Comparison of ENCODE assay signal across 24 cellular contexts in the genomic region with DNA sequence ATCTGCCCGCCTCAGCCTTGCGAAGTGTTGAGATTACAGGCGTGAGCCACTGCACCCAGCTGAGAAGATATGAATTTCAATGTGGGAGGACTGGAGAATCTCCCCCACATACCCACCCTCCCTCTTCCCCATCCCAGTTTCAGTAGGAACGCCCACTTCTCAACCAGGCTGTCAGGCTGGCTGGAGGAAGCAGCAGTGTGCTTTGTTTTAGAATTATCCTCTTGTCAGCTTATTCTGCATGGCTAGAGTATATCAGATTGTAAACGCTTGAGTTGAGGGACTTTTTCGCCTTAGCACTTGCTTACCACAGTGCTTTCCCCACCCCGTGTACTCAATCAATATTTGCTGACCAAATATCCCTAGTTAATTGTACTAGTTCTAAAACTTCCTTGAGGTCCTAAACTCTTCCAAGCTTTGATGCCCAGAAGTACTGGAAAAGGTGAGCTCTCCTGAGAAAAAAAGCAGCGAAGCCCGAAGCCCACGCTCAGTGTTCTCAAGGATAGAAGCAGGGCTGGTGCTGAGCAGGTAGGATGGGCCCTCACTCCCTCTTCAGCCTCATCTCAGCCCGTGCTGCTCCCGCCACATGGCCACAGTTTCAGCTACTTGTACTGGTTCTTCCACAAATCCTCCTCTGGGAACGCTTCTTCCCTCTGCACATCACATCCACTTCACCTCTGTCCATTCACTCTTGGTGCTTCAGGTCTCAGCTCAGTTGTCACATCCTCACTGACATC.
"Had no signal": no experiment of that assay in that cellular context is flagged by ENCODE, and none has a peak within 500 bp of the region (broad histone marks: within the 10 kb centered on the region; RNA-seq: fewer than 3 reads in every experiment).

No MANE protein-coding gene starts in this region.

- H3K27me3 ChIP-seq: body of pancreas, esophagus squamous epithelium, left lung, right atrium auricular region had no signal

- H3K4me1 Mint-ChIP-seq: activated CD4-positive, alpha-beta T cell treated with anti-CD3 and anti-CD28 coated beads for 36 hours; naive thymus-derived CD4-positive, alpha-beta T cell had no signal

- H3K9me3 ChIP-seq: body of pancreas, esophagus squamous epithelium, left lung, mucosa of descending colon, right atrium auricular region had no signal

- H3K27me3 Mint-ChIP-seq: activated naive CD8-positive, alpha-beta T cell had no signal

- H3K4me1 ChIP-seq: body of pancreas, left lung, right atrium auricular region had no signal

- H3K27ac Mint-ChIP-seq: activated CD4-positive, alpha-beta T cell treated with anti-CD3 and anti-CD28 coated beads for 36 hours; activated naive CD8-positive, alpha-beta T cell; activated T-cell treated with anti-CD3 and anti-CD28 coated beads, Interleukin-2, amount 50 U/mL, for 72 hours; naive thymus-derived CD4-positive, alpha-beta T cell; stimulated activated naive CD8-positive, alpha-beta T cell treated with anti-CD3 and anti-CD28 coated beads, Interleukin-15, Interleukin-2, amounts not matched to agents 100 ng/mL and 50 ng/mL, for 24 hours had no signal

- H3K36me3 ChIP-seq: esophagus squamous epithelium, left lung, right atrium auricular region had no signal

- H3K9me3 Mint-ChIP-seq: activated T-cell treated with anti-CD3 and anti-CD28 coated beads, Interleukin-2, amount 50 U/mL, for 72 hours; stimulated activated naive CD8-positive, alpha-beta T cell treated with anti-CD3 and anti-CD28 coated beads, Interleukin-15, Interleukin-2, amounts not matched to agents 100 ng/mL and 50 ng/mL, for 24 hours had no signal

- FAIRE-seq: colon, endothelial cell of umbilical vein, keratinocyte had no signal

- H3K36me3 Mint-ChIP-seq: activated naive CD8-positive, alpha-beta T cell; naive thymus-derived CD4-positive, alpha-beta T cell had no signal

- H3K27ac ChIP-seq: body of pancreas, esophagus squamous epithelium, left lung, right atrium auricular region, skin epidermis had no signal

- H3K4me3 Mint-ChIP-seq: activated CD4-positive, alpha-beta T cell treated with anti-CD3 and anti-CD28 coated beads for 36 hours; activated naive CD8-positive, alpha-beta T cell; activated T-cell treated with anti-CD3 and anti-CD28 coated beads, Interleukin-2, amount 50 U/mL, for 72 hours; naive thymus-derived CD4-positive, alpha-beta T cell; stimulated activated naive CD8-positive, alpha-beta T cell treated with anti-CD3 and anti-CD28 coated beads, Interleukin-15, Interleukin-2, amounts not matched to agents 100 ng/mL and 50 ng/mL, for 24 hours had no signal

- H3K4me3 ChIP-seq: body of pancreas, esophagus squamous epithelium, left lung, mucosa of descending colon, right atrium auricular region, skin epidermis had no signal

- DNase-seq: activated CD4-positive, alpha-beta T cell treated with anti-CD3 and anti-CD28 coated beads for 36 hours; activated CD8-positive, alpha-beta memory T cell treated with anti-CD3 and anti-CD28 coated beads, Interleukin-2, amount 50 U/mL, for 48 hours; activated gamma-delta T cell; activated T-cell treated with anti-CD3 and anti-CD28 coated beads, Interleukin-2, amount 50 U/mL, for 72 hours; amygdala; body of pancreas; esophagus squamous epithelium; hippocampal formation; left lung; mammary epithelial cell; mucosa of descending colon; naive thymus-derived CD4-positive, alpha-beta T cell; stimulated activated CD4-positive, alpha-beta T cell treated with anti-CD3 and anti-CD28 coated beads, Interleukin-15, amount 100 ng/mL, for 24 hours; stimulated activated CD4-positive, alpha-beta T cell treated with anti-CD3 and anti-CD28 coated beads, Interleukin-4, amount 100 ng/mL, for 24 hours; stimulated activated CD8-positive, alpha-beta memory T cell treated with anti-CD3 and anti-CD28 coated beads, Interleukin-4, amount 100 ng/mL, for 48 hours; T-helper 1 cell; T1000 had no signal

- ATAC-seq: activated CD4-positive, alpha-beta T cell treated with anti-CD3 and anti-CD28 coated beads for 36 hours; activated T-cell treated with anti-CD3 and anti-CD28 coated beads, Interleukin-2, amount 50 U/mL, for 72 hours; body of pancreas; left lung; mucosa of descending colon; naive thymus-derived CD4-positive, alpha-beta T cell had no signal
